ENCODE assay signal across 8 cellular contexts in the genomic region with DNA sequence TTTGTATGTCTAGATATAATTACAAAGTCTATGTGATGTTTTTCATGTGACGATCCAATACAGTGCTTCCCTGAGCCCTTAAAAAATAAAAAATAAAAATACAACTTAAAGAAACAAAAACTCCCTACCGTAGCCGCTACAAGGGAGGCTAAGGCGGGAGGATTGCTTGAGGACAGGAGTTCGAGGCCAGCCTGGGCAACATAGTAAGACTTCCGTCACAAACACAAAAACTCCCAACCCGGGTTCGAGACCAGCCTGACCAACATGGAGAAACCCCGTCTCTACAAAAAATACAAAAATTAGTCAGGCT. TPM values are rescaled to one million over a fixed set of nuclear protein-coding genes. Genes with fewer than 3 reads are reported as not detected.
A peak's percentile ranks its signal among the peaks of the same experiment; 100 is the strongest.
DNase-seq lines count a peak whose midpoint lies in the region; ATAC-seq, FAIRE-seq and TF ChIP-seq lines count a peak whose summit lies in the region.

No MANE protein-coding gene starts in this region.

- peaks cover 13% of the 10 kb centered on the region for H3K79me2 ChIP-seq in K562 (ENCODE audit: control insufficient read depth, insufficient read depth, low read length)

- peak overlapping the region; percentile 18 for H3K27ac ChIP-seq in left ventricle myocardium inferior (replicated peaks)
- H3K27ac ChIP-seq in K562 (ENCODE audit: extremely low read depth, low read depth, low read length), result peak overlapping the region; percentile 16; the same call in 1 of the 3 replicates
- no peak overlapping the region for H3K27ac ChIP-seq in mesodermal cell (ENCODE audit: low read depth, low read length, severe bottlenecking)
- H3K27ac ChIP-seq in urinary bladder (ENCODE audit: low read depth), result no peak overlapping the region

- peak overlapping the region; percentile 85 for H2AFZ ChIP-seq in K562 (ENCODE audit: low read depth, low read length)

- H3K9me3 ChIP-seq in left ventricle myocardium inferior (replicated peaks), result no peaks in the 10 kb centered on the region
- H3K9me3 ChIP-seq in K562 (replicated peaks; ENCODE audit: control insufficient read depth, insufficient read depth, low read depth, low read length), result no peaks in the 10 kb centered on the region
- no peaks in the 10 kb centered on the region for H3K9me3 ChIP-seq in mesodermal cell (ENCODE audit: control insufficient read depth, low read length)

- POLR2A ChIA-PET in K562 (lab: Yijun Ruan, JAX), result interaction anchor here (0.9 to 1.5 kb wide), 4 partner anchors 9 to 28 kb away, joined by 3 to 5 read pairs (median 4); no protein-coding TSS in a partner anchor

- CTCF ChIA-PET in K562 (lab: Yijun Ruan, JAX; ENCODE audit: low intra/inter-chr PET ratio), result no interaction called here

- H3K27me3 ChIP-seq in left ventricle myocardium inferior (ENCODE audit: low read depth) (no peaks in the 10 kb centered on the region), K562 (ENCODE audit: control insufficient read depth in 2 of 2, insufficient read depth in 2 of 2, low read length in 2 of 2) (peaks cover 0 to 9% of the 10 kb centered on the region in 2 experiments; a peak in 2 of 5 replicates)

- WGBS in K562 (ENCODE audit: insufficient coverage, low coverage, missing lambda C conversion rate), result 81% methylated on average over 9 of the region's 9 CpGs
- 65 to 86% methylated on average over 8 of the region's 9 CpGs for WGBS in mesodermal cell (ENCODE audit: insufficient coverage in 2 of 2), 2 experiments
- WGBS in urinary bladder, result 73% methylated on average over 9 of the region's 9 CpGs

- no peaks in the 10 kb centered on the region for H3K9me1 ChIP-seq in K562 (ENCODE audit: control insufficient read depth, insufficient read depth, low read length)

- H3K4me2 ChIP-seq in K562 (ENCODE audit: insufficient read depth, low read length), result 0 out of 2 replicates have a peak overlapping the region, but pooled peaks have one; percentile 32

- ATAC-seq in Right ventricle myocardium inferior (no peak), K562 (no peak), HG02571 (IDR thresholded peaks at IDR 0.05; ENCODE audit: unreplicated experiment) (no peak)

- TF ChIP-seq EP300 in K562 (IDR thresholded peaks at IDR 0.05; ENCODE audit: low read length), result no peak

- TF ChIP-seq CTCF in left ventricle myocardium inferior (IDR thresholded peaks at IDR 0.05; ENCODE audit: borderline replicate concordance) (no peak), K562 (IDR thresholded peaks at IDR 0.05 in 2 of 3, conservative IDR thresholded peaks at IDR 0.05 in 1 of 3; ENCODE audit: insufficient read depth in 2 of 3, low read depth in 1 of 3, low read length in 3 of 3) (no peak)

- in situ Hi-C loops in K562 (cut with MboI), result no loop called here

- no peak for FAIRE-seq in K562 (lab: Jason Lieb, UNC)

- DNase-seq in left ventricle myocardium inferior (no peak), Right ventricle myocardium inferior (ENCODE audit: missing footprints) (no peak), K562 (ENCODE audit: extremely low read depth in 1 of 4, low spot score in 3 of 4) (no peak), hippocampal formation (lab: John Stamatoyannopoulos, UW) (no peak), SIG-M5 (lab: John Stamatoyannopoulos, UW) (no peak)

- intact Hi-C loops in left ventricle myocardium inferior (cut with micrococcal nuclease), result no loop called here
- intact Hi-C loops in Right ventricle myocardium inferior (cut with DNase I), result loop anchor here (1.0 kb wide), 1 partner anchor 45 kb away; a partner anchor contains a TSS
- intact Hi-C loops in K562 (cut with micrococcal nuclease), result loop anchor here (2.0 kb wide), 1 partner anchor 45 kb away; a partner anchor contains a TSS

- H3K9ac ChIP-seq in K562 (ENCODE audit: insufficient read depth in 1 of 2, low read depth in 2 of 2, low read length in 2 of 2), result no peak overlapping the region

- H3K36me3 ChIP-seq in left ventricle myocardium inferior (no peaks in the 10 kb centered on the region), K562 (ENCODE audit: control insufficient read depth, insufficient read depth, low read length) (peaks cover 14% of the 10 kb centered on the region; the same call in 1 of the 3 replicates), mesodermal cell (ENCODE audit: control insufficient read depth, insufficient read depth, low read length) (peaks cover 6% of the 10 kb centered on the region), urinary bladder (ENCODE audit: insufficient read depth) (no peaks in the 10 kb centered on the region)

- no peak for TF ChIP-seq RAD21 in K562 (CRISPR knock-in tag; conservative IDR thresholded peaks at IDR 0.05 in 1 of 2, IDR thresholded peaks at IDR 0.05 in 1 of 2)

- H3K4me1 ChIP-seq in left ventricle myocardium inferior (peaks cover 11% of the 10 kb centered on the region), K562 (replicated peaks in 1 of 2; ENCODE audit: control insufficient read depth in 2 of 2, insufficient read depth in 2 of 2, low read length in 2 of 2) (peaks cover 15% of the 10 kb centered on the region in 2 experiments; a peak in 4 of 5 replicates), mesodermal cell (ENCODE audit: control insufficient read depth, insufficient read depth, low read length, poor library complexity, severe bottlenecking) (peaks cover 3% of the 10 kb centered on the region), urinary bladder (ENCODE audit: insufficient read depth) (no peaks in the 10 kb centered on the region)

- H3K4me3 ChIP-seq in left ventricle myocardium inferior (peak overlapping the region; percentile 81), K562 (peak overlapping the region; percentile 7; the same call in 1 of the 2 replicates), mesodermal cell (ENCODE audit: extremely low read depth, insufficient read depth, low read length, poor library complexity, severe bottlenecking) (peak overlapping the region; percentile 78), urinary bladder (ENCODE audit: low read depth, low read length) (peak overlapping the region; percentile 48)

- TSS peak; percentile 91 for BruUV-seq in K562 (replicated peaks; lab: Mats Ljungman, UMichigan)

- H4K20me1 ChIP-seq in K562 (replicated peaks; ENCODE audit: control insufficient read depth, insufficient read depth, low read length), result no peaks in the 10 kb centered on the region

- TF ChIP-seq POLR2A in K562 (conservative IDR thresholded peaks at IDR 0.05), result no peak

TF ChIP-seq in K562, 482 proteins besides CTCF, POLR2A, EP300 and RAD21 (continues in another document):
- TF ChIP-seq, protein P1, sequence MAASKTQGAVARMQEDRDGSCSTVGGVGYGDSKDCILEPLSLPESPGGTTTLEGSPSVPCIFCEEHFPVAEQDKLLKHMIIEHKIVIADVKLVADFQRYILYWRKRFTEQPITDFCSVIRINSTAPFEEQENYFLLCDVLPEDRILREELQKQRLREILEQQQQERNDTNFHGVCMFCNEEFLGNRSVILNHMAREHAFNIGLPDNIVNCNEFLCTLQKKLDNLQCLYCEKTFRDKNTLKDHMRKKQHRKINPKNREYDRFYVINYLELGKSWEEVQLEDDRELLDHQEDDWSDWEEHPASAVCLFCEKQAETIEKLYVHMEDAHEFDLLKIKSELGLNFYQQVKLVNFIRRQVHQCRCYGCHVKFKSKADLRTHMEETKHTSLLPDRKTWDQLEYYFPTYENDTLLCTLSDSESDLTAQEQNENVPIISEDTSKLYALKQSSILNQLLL (CRISPR knock-in tag; IDR thresholded peaks at IDR 0.05; ENCODE audit: borderline replicate concordance), result no peak

RNA-seq across cellular contexts. Expression of a gene that starts 0.7 kb away (rescaled TPM):
- total RNA-seq in left ventricle myocardium inferior (4.3 TPM), Right ventricle myocardium inferior (4.7 TPM), K562 (2014; rRNA removed) (41.5 and 46.3 TPM in 2 replicates), K562 (2014; rRNA removed; fragmentation: Illumina TruSeq; extraction: Trizol) (60.4 and 62.4 TPM in 2 replicates), K562 (2015; rRNA removed; fragmentation: Illumina TruSeq; extraction: Trizol) (58.3 and 62.4 TPM in 2 replicates), K562 (2021) (41.3 and 46.5 TPM in 2 replicates), urinary bladder (25.4 TPM)
- total RNA-seq in K562 (2011; cell fraction: chromatin; rRNA removed; ENCODE audit: low replicate concordance), result 4.6 and 10.9 TPM in 2 replicates
- 5.8 and 6.7 TPM in 2 replicates for total RNA-seq in K562 (2011; cell fraction: nucleolus; rRNA removed)
- total RNA-seq in K562 (2011; cell fraction: nucleoplasm; rRNA removed), result 12.1 and 17.2 TPM in 2 replicates
- polyA plus RNA-seq in K562 (2011; rRNA removed) (75.1 and 98.8 TPM in 2 replicates), K562 (2014; fragmentation: Illumina TruSeq; extraction: Trizol) (68.8 and 83.6 TPM in 2 replicates), K562 (2014; fragmentation: Nextera tagmentation; extraction: Ambion mirVana) (100 to 1,000 TPM; 127 to 128 TPM), K562 (2014; rRNA removed) (70.7 and 78.2 TPM in 2 replicates), urinary bladder (3.6 TPM)
- polyA plus RNA-seq in K562 (2011; cell fraction: cytosol; rRNA removed), result 37.8 and 54.2 TPM in 2 replicates
- polyA plus RNA-seq in K562 (2011; cell fraction: nucleus; rRNA removed), result 18.3 and 23.5 TPM in 2 replicates
- polyA plus RNA-seq in K562 (2012), result 53.0 and 71.2 TPM in 2 replicates
- polyA minus RNA-seq in K562 (2011; rRNA and poly(A)+ RNA removed), result 38.3 and 42.7 TPM in 2 replicates
- polyA minus RNA-seq in K562 (2011; cell fraction: cytosol; rRNA and poly(A)+ RNA removed), result 8.2 and 11.2 TPM in 2 replicates
- 5.1 and 11.2 TPM in 2 replicates for polyA minus RNA-seq in K562 (2011; cell fraction: nucleus; rRNA and poly(A)+ RNA removed)
- 53.8 TPM for polyA plus RNA-seq in mesodermal cell (2013, experiment 1 of 2)
- polyA plus RNA-seq in mesodermal cell (2013, experiment 2 of 2), result 77.7 TPM

RNA-seq across cellular contexts. Expression of a gene that starts 45.0 kb away (rescaled TPM):
- 89.0 TPM for total RNA-seq in left ventricle myocardium inferior
- total RNA-seq in Right ventricle myocardium inferior, result 86.8 TPM
- total RNA-seq in K562 (2011; cell fraction: chromatin; rRNA removed; ENCODE audit: low replicate concordance), result 42.7 and 50.6 TPM in 2 replicates
- total RNA-seq in K562 (2011; cell fraction: nucleolus; rRNA removed), result 53.0 and 54.3 TPM in 2 replicates
- total RNA-seq in K562 (2011; cell fraction: nucleoplasm; rRNA removed), result 45.3 and 55.3 TPM in 2 replicates
- 13.9 and 23.0 TPM in 2 replicates for total RNA-seq in K562 (2014; rRNA removed)
- 66.7 and 76.5 TPM in 2 replicates for total RNA-seq in K562 (2014; rRNA removed; fragmentation: Illumina TruSeq; extraction: Trizol)
- 46.6 and 56.9 TPM in 2 replicates for total RNA-seq in K562 (2015; rRNA removed; fragmentation: Illumina TruSeq; extraction: Trizol)
- total RNA-seq in K562 (2021), result 71.3 and 79.6 TPM in 2 replicates
- 182 and 185 TPM in 2 replicates for polyA plus RNA-seq in K562 (2011; rRNA removed)
- 197 and 314 TPM in 2 replicates for polyA plus RNA-seq in K562 (2011; cell fraction: cytosol; rRNA removed)
- 34.6 and 48.0 TPM in 2 replicates for polyA plus RNA-seq in K562 (2011; cell fraction: nucleus; rRNA removed)
- 80.5 and 159 TPM in 2 replicates for polyA plus RNA-seq in K562 (2012)
- polyA plus RNA-seq in K562 (2014; fragmentation: Illumina TruSeq; extraction: Trizol), result 116 and 120 TPM in 2 replicates
- 100 to 1,000 TPM; 253 to 283 TPM for polyA plus RNA-seq in K562 (2014; fragmentation: Nextera tagmentation; extraction: Ambion mirVana)
- 77.3 and 95.9 TPM in 2 replicates for polyA plus RNA-seq in K562 (2014; rRNA removed)
- 110 and 122 TPM in 2 replicates for polyA minus RNA-seq in K562 (2011; rRNA and poly(A)+ RNA removed)
- 79.5 and 84.4 TPM in 2 replicates for polyA minus RNA-seq in K562 (2011; cell fraction: cytosol; rRNA and poly(A)+ RNA removed)
- polyA minus RNA-seq in K562 (2011; cell fraction: nucleus; rRNA and poly(A)+ RNA removed), result 8.8 and 17.8 TPM in 2 replicates
- 173 TPM for polyA plus RNA-seq in mesodermal cell (2013, experiment 1 of 2)
- polyA plus RNA-seq in mesodermal cell (2013, experiment 2 of 2), result 169 TPM
- 78.2 TPM for total RNA-seq in urinary bladder
- polyA plus RNA-seq in urinary bladder, result 164 TPM

Comparison
In these comparisons a context has a peak if more than half of its experiments do, and no peak if none do; other contexts are left out.
1. H3K27ac ChIP-seq: peak in left ventricle myocardium inferior (single experiment) and K562 (single experiment); none in mesodermal cell (single experiment) and urinary bladder (single experiment).
2. H3K4me3 ChIP-seq: peak in every context shown above with its lines; median percentile 81 in left ventricle myocardium inferior; 78 in mesodermal cell; 48 in urinary bladder; 7 in K562.